Comparison of ENCODE assay signal across 11 cellular contexts in genomic region chr21:44413566-44414290, GRCh38.
"Had no signal": no experiment of that assay in that cellular context is flagged by ENCODE, and none has a peak within 500 bp of the region (broad histone marks: within the 10 kb centered on the region; RNA-seq: fewer than 3 reads in every experiment).

No MANE protein-coding gene starts in this region.

- H3K9me3 Mint-ChIP-seq: stimulated activated naive CD8-positive, alpha-beta T cell treated with anti-CD3 and anti-CD28 coated beads, Interleukin-15, Interleukin-2, amounts not matched to agents 100 ng/mL and 50 ng/mL, for 24 hours had no signal

- H3K27ac ChIP-seq: gastrocnemius medialis, heart left ventricle, prostate gland, testis had no signal

- H3K4me3 ChIP-seq: gastrocnemius medialis, heart left ventricle, prostate gland, testis had no signal

- H3K27ac Mint-ChIP-seq: activated T-helper 1 cell treated with anti-CD3 and anti-CD28 coated beads, Interleukin-12 subunit alpha, Interleukin-12 subunit beta, Interleukin-2, Interleukin-4 antibody, amounts not matched to agents 30 ng/mL and 10 ng/mL and 1 ng/mL, durations not matched to agents 14 hours and 24 hours and 36 hours; naive thymus-derived CD8-positive, alpha-beta T cell; stimulated activated naive CD8-positive, alpha-beta T cell treated with anti-CD3 and anti-CD28 coated beads, Interleukin-15, Interleukin-2, amounts not matched to agents 100 ng/mL and 50 ng/mL, for 24 hours had no signal

- H3K36me3 ChIP-seq: gastrocnemius medialis, prostate gland had no signal

- DNase-seq: activated naive CD4-positive, alpha-beta T cell treated with Interleukin-2 at 50 U/mL for 16 hours; erythroblast; left colon; right cardiac atrium; testis had no signal

- H3K4me3 Mint-ChIP-seq: activated T-helper 1 cell treated with anti-CD3 and anti-CD28 coated beads, Interleukin-12 subunit alpha, Interleukin-12 subunit beta, Interleukin-2, Interleukin-4 antibody, amounts not matched to agents 30 ng/mL and 10 ng/mL and 1 ng/mL, durations not matched to agents 14 hours and 24 hours and 36 hours; naive thymus-derived CD8-positive, alpha-beta T cell; stimulated activated naive CD8-positive, alpha-beta T cell treated with anti-CD3 and anti-CD28 coated beads, Interleukin-15, Interleukin-2, amounts not matched to agents 100 ng/mL and 50 ng/mL, for 24 hours had no signal

- H3K27me3 ChIP-seq: testis had no signal

- H3K4me1 ChIP-seq: gastrocnemius medialis, heart left ventricle, prostate gland, testis had no signal

- H3K4me1 Mint-ChIP-seq: naive thymus-derived CD8-positive, alpha-beta T cell had no signal

- H3K9me3 ChIP-seq: gastrocnemius medialis, prostate gland, testis had no signal

- ATAC-seq: gastrocnemius medialis; heart left ventricle; left colon; naive thymus-derived CD8-positive, alpha-beta T cell; right cardiac atrium had no signal

- H3K27me3 Mint-ChIP-seq: naive thymus-derived CD8-positive, alpha-beta T cell; stimulated activated naive CD8-positive, alpha-beta T cell treated with anti-CD3 and anti-CD28 coated beads, Interleukin-15, Interleukin-2, amounts not matched to agents 100 ng/mL and 50 ng/mL, for 24 hours had no signal
